Comparison of ENCODE assay signal across 17 cellular contexts in the genomic region with DNA sequence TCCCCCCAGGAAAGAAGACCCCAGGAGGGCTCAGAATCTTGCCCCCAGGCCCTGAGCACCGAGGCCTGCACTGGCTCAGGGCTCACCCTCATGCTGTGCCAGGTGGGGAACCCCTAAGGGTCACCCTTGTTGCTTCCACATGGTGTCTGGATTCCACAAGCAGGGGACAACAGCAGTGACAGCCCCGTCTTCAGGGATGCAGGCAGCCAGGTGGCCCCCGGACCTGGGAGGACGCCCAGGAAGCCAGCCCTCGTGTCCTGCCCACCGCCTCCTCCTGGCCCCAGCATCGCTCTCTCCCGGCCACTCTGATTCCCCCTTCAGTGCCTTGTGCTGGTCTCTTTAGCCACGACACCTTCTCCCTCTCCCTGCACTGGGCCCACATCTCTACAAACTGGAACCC.
DNase-seq lines count a peak whose midpoint lies in the region; ATAC-seq and TF ChIP-seq lines count a peak whose summit lies in the region.
"Had no signal": no experiment of that assay in that cellular context is flagged by ENCODE, and none has a peak within 500 bp of the region (broad histone marks: within the 10 kb centered on the region; RNA-seq: fewer than 3 reads in every experiment).

No MANE protein-coding gene starts in this region.

- H3K79me2 ChIP-seq in osteoblast (ENCODE audit: insufficient read depth, low read length), result no peaks in the 10 kb centered on the region

- H2AFZ ChIP-seq in osteoblast (ENCODE audit: low read length), result no peak overlapping the region

- H3K4me3 ChIP-seq in osteoblast (ENCODE audit: insufficient read depth, low read length), result no peak overlapping the region

- H3K4me1 Mint-ChIP-seq in IgD-negative memory B cell (peaks cover 12 to 21% (median 19%) of the 10 kb centered on the region in 3 donors), glutamatergic neuron (ENCODE audit: low read depth, unreplicated experiment) (peaks cover 31% of the 10 kb centered on the region)
- H3K4me1 Mint-ChIP-seq: CD8-positive, alpha-beta memory T cell had no signal

- peak overlapping the region; percentile 42 to 84 (median 43) for H3K27ac Mint-ChIP-seq in IgD-negative memory B cell
- H3K27ac Mint-ChIP-seq in glutamatergic neuron (ENCODE audit: unreplicated experiment), result peak overlapping the region; percentile 78
- H3K27ac Mint-ChIP-seq: CD4-positive, CD25-positive, alpha-beta regulatory T cell; CD8-positive, alpha-beta memory T cell had no signal

- H3K36me3 ChIP-seq in osteoblast (ENCODE audit: insufficient read depth, low read length), result peaks cover 11% of the 10 kb centered on the region

- DNase-seq in glutamatergic neuron, result no peak
- peak; percentile 79 for DNase-seq in osteoblast (ENCODE audit: insufficient read length, low spot score, missing footprints)
- DNase-seq in NK-92 (lab: John Stamatoyannopoulos, UW; ENCODE audit: unreplicated experiment), result no peak
- no peak for DNase-seq in cerebellum (ENCODE audit: low spot score)
- no peak for DNase-seq in DMS79 (lab: John Stamatoyannopoulos, UW)
- DNase-seq: ACHN; BE2C; C1 segment of cervical spinal cord; CD4-positive, CD25-positive, alpha-beta regulatory T cell; CD8-positive, alpha-beta memory T cell; COR-L47; DMS 273 treated with DMSO at 0.1 percent for 48 hours; DMS53; GOT3; H7 had no signal

- ATAC-seq in esophagus mucosa, result no peak

- H3K4me3 Mint-ChIP-seq in IgD-negative memory B cell (peak overlapping the region in 1 of 4 donors; percentile 30), glutamatergic neuron (ENCODE audit: unreplicated experiment) (no peak overlapping the region)
- H3K4me3 Mint-ChIP-seq: CD4-positive, CD25-positive, alpha-beta regulatory T cell; CD8-positive, alpha-beta memory T cell had no signal

- H3K36me3 Mint-ChIP-seq in IgD-negative memory B cell (no peaks in the 10 kb centered on the region), glutamatergic neuron (ENCODE audit: unreplicated experiment) (peaks cover 4% of the 10 kb centered on the region)
- H3K36me3 Mint-ChIP-seq: CD4-positive, CD25-positive, alpha-beta regulatory T cell; CD8-positive, alpha-beta memory T cell had no signal

- H3K27me3 Mint-ChIP-seq in IgD-negative memory B cell, result no peaks in the 10 kb centered on the region
- peaks cover 27% of the 10 kb centered on the region for H3K27me3 Mint-ChIP-seq in glutamatergic neuron (ENCODE audit: unreplicated experiment)
- H3K27me3 Mint-ChIP-seq: CD4-positive, CD25-positive, alpha-beta regulatory T cell; CD8-positive, alpha-beta memory T cell had no signal

- H3K9me3 ChIP-seq in osteoblast (ENCODE audit: low read depth, low read length), result no peaks in the 10 kb centered on the region
- H3K9me3 ChIP-seq: BE2C had no signal

- H3K4me2 ChIP-seq in osteoblast (ENCODE audit: insufficient read depth, low read length), result no peak overlapping the region

- H3K27ac ChIP-seq in osteoblast (ENCODE audit: low read depth, low read length), result no peak overlapping the region

- H3K4me1 ChIP-seq in osteoblast (ENCODE audit: insufficient read depth, low read length), result peaks cover 3% of the 10 kb centered on the region

- no peaks in the 10 kb centered on the region for H3K9me3 Mint-ChIP-seq in IgD-negative memory B cell
- H3K9me3 Mint-ChIP-seq in glutamatergic neuron (ENCODE audit: unreplicated experiment), result peaks cover 39% of the 10 kb centered on the region
- H3K9me3 Mint-ChIP-seq: CD4-positive, CD25-positive, alpha-beta regulatory T cell; CD8-positive, alpha-beta memory T cell had no signal

- H4K20me1 ChIP-seq in osteoblast (ENCODE audit: insufficient read depth, low read length), result peaks cover 18% of the 10 kb centered on the region

- H3K27me3 ChIP-seq in osteoblast (ENCODE audit: insufficient read depth, low read length), result no peaks in the 10 kb centered on the region
- H3K27me3 ChIP-seq: BE2C had no signal

- TF ChIP-seq CTCF in glutamatergic neuron (IDR thresholded peaks at IDR 0.05; ENCODE audit: partially characterized antibody, unreplicated experiment) (no peak), osteoblast (IDR thresholded peaks at IDR 0.05; ENCODE audit: extremely low read depth, low read depth, low read length) (no peak)
